ENCODE assay signal across 24 cellular contexts in genomic region chr14:56237398-56237797, GRCh38.
"Had no signal": no experiment of that assay in that cellular context is flagged by ENCODE, and none has a peak within 500 bp of the region (broad histone marks: within the 10 kb centered on the region; RNA-seq: fewer than 3 reads in every experiment).

No MANE protein-coding gene starts in this region.

- H3K27me3 Mint-ChIP-seq: activated CD4-positive, alpha-beta T cell treated with anti-CD3 and anti-CD28 coated beads, Interleukin-2, amount 10 ng/mL, durations not matched to agents 7 days and 5 days; activated CD8-positive, alpha-beta T cell treated with anti-CD3 and anti-CD28 coated beads for 36 hours; activated naive CD8-positive, alpha-beta T cell treated with anti-CD3 and anti-CD28 coated beads, Interleukin-2, amount 50 U/mL, for 24 hours; naive B cell; type B pancreatic cell had no signal

- DNase-seq: activated CD4-positive, alpha-beta T cell treated with anti-CD3 and anti-CD28 coated beads, Interleukin-2, amount 10 ng/mL, durations not matched to agents 7 days and 5 days; activated CD4-positive, CD25-positive, alpha-beta regulatory T cell treated with anti-CD3 and anti-CD28 coated beads, Interleukin-2, amount 50 U/mL, for 72 hours; activated CD8-positive, alpha-beta T cell treated with anti-CD3 and anti-CD28 coated beads for 36 hours; activated gamma-delta T cell; activated naive CD4-positive, alpha-beta T cell treated with anti-CD3 and anti-CD28 coated beads, Interleukin-2, amount 50 U/mL, for 16 hours; activated naive CD8-positive, alpha-beta T cell treated with anti-CD3 and anti-CD28 coated beads, Interleukin-2, amount 50 U/mL, for 24 hours; cerebellar nuclear complex; gastrocnemius medialis; hippocampal formation; kidney glomerular epithelial cell; left lung; naive B cell; posterior cingulate gyrus; spleen; stimulated activated CD4-positive, alpha-beta T cell treated with anti-CD3 and anti-CD28 coated beads, Interleukin-4, amount 100 ng/mL, for 24 hours; stimulated activated naive CD4-positive, alpha-beta T cell treated with Interleukin-2 at 50 U/mL for 16 hours had no signal

- H3K36me3 ChIP-seq: esophagus muscularis mucosa, gastrocnemius medialis, left lung, spleen, thoracic aorta had no signal

- H3K4me1 Mint-ChIP-seq: activated naive CD8-positive, alpha-beta T cell treated with anti-CD3 and anti-CD28 coated beads, Interleukin-2, amount 50 U/mL, for 24 hours; neural crest cell had no signal

- H3K4me3 Mint-ChIP-seq: activated CD4-positive, alpha-beta T cell treated with anti-CD3 and anti-CD28 coated beads, Interleukin-2, amount 10 ng/mL, durations not matched to agents 7 days and 5 days; activated CD8-positive, alpha-beta T cell treated with anti-CD3 and anti-CD28 coated beads for 36 hours; activated naive CD8-positive, alpha-beta T cell treated with anti-CD3 and anti-CD28 coated beads, Interleukin-2, amount 50 U/mL, for 24 hours; activated T-helper 1 cell treated with anti-CD3 and anti-CD28 coated beads, Interleukin-12 subunit alpha, Interleukin-12 subunit beta, Interleukin-2, Interleukin-4 antibody, amounts not matched to agents 30 ng/mL and 10 ng/mL and 1 ng/mL, durations not matched to agents 14 hours and 24 hours and 36 hours; naive B cell; neural crest cell; type B pancreatic cell had no signal

- ATAC-seq: activated CD8-positive, alpha-beta T cell treated with anti-CD3 and anti-CD28 coated beads for 36 hours; activated naive CD8-positive, alpha-beta T cell treated with anti-CD3 and anti-CD28 coated beads, Interleukin-2, amount 50 U/mL, for 24 hours; gastrocnemius medialis; left lung had no signal

- H3K9me3 Mint-ChIP-seq: activated CD8-positive, alpha-beta T cell treated with anti-CD3 and anti-CD28 coated beads for 36 hours; activated naive CD8-positive, alpha-beta T cell treated with anti-CD3 and anti-CD28 coated beads, Interleukin-2, amount 50 U/mL, for 24 hours; activated T-helper 1 cell treated with anti-CD3 and anti-CD28 coated beads, Interleukin-12 subunit alpha, Interleukin-12 subunit beta, Interleukin-2, Interleukin-4 antibody, amounts not matched to agents 30 ng/mL and 10 ng/mL and 1 ng/mL, durations not matched to agents 14 hours and 24 hours and 36 hours; neural crest cell; type B pancreatic cell had no signal

- H3K9me3 ChIP-seq: esophagus muscularis mucosa, gastrocnemius medialis, left lung, thoracic aorta had no signal

- H3K27ac Mint-ChIP-seq: activated CD4-positive, alpha-beta T cell treated with anti-CD3 and anti-CD28 coated beads, Interleukin-2, amount 10 ng/mL, durations not matched to agents 7 days and 5 days; activated CD8-positive, alpha-beta T cell treated with anti-CD3 and anti-CD28 coated beads for 36 hours; activated naive CD8-positive, alpha-beta T cell treated with anti-CD3 and anti-CD28 coated beads, Interleukin-2, amount 50 U/mL, for 24 hours; activated T-helper 1 cell treated with anti-CD3 and anti-CD28 coated beads, Interleukin-12 subunit alpha, Interleukin-12 subunit beta, Interleukin-2, Interleukin-4 antibody, amounts not matched to agents 30 ng/mL and 10 ng/mL and 1 ng/mL, durations not matched to agents 14 hours and 24 hours and 36 hours; type B pancreatic cell had no signal

- H3K4me3 ChIP-seq: coronary artery, esophagus muscularis mucosa, gastrocnemius medialis, left lung, lung, spleen, thoracic aorta had no signal

- H3K27ac ChIP-seq: coronary artery, esophagus muscularis mucosa, gastrocnemius medialis, left lung, spleen, thoracic aorta, VCaP had no signal

- H3K4me1 ChIP-seq: esophagus muscularis mucosa, gastrocnemius medialis had no signal

- H3K27me3 ChIP-seq: esophagus muscularis mucosa, gastrocnemius medialis, left lung, spleen had no signal
